In the genomic region with DNA sequence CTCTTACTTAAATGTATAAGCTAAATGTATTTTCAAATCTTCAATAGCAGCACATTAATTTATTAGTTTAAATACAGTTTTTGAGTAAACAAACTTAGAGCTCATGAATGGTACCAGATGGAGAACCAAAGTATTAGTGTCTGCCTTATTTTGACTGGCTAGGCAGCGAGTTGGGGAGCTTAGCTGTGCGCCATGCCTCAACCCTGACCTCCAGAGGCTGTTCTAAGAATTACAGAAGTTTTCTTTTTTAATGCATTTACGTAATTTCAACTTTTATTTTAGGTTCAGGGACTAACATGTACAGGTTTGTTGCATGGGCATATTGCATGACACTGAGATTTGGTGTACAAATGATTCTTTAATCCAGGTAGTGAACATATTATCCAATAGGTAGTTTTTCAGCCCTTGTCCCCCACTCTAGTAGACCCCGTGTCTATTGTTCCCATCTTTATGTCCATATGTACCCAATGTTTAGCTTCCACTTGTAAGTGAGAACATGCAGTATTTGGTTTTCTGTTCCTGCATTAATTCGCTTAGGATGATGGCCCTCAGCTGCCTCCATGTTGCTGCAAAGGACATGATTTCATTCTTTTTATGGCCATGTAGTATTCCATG, we compare ENCODE assay signal across 8 cellular contexts.
DNase-seq lines count a peak whose midpoint lies in the region; ATAC-seq and TF ChIP-seq lines count a peak whose summit lies in the region.

No MANE protein-coding gene starts in this region.

- no peak for TF ChIP-seq EP300 in suprapubic skin (IDR thresholded peaks at IDR 0.05)

- TF ChIP-seq CTCF in thyroid gland (IDR thresholded peaks at IDR 0.05) (peak in 5 of 6 experiments; percentile 35 to 83 (median 68)), suprapubic skin (IDR thresholded peaks at IDR 0.05) (peak in 1 of 2 donors; percentile 19)

- DNase-seq in ELR (ENCODE audit: low read depth) (peak; percentile 33), RKO (ENCODE audit: low spot score) (peak; percentile 73), foreskin melanocyte (peak; percentile 22), thyroid gland (peak; percentile 11 to 29), suprapubic skin (ENCODE audit: low spot score in 2 of 2) (no peak), NCI-H1436 (lab: John Stamatoyannopoulos, UW) (no peak)

- 34 to 38% methylated on average over 5 of the region's 5 CpGs for WGBS in thyroid gland, 2 donors
- WGBS in suprapubic skin: 47% methylated on average over 5 of the region's 5 CpGs

- TF ChIP-seq POLR2A in thyroid gland (IDR thresholded peaks at IDR 0.05) (no peak), suprapubic skin (IDR thresholded peaks at IDR 0.05) (no peak)

- ATAC-seq in GM19397 (IDR thresholded peaks at IDR 0.05; ENCODE audit: unreplicated experiment) (peak; percentile 87), HG03354 (IDR thresholded peaks at IDR 0.05; ENCODE audit: poor library complexity, severe bottlenecking, unreplicated experiment) (peak; percentile 98)

- no peak overlapping the region for H3K4me3 ChIP-seq in thyroid gland (replicated peaks in 1 of 3)
- H3K4me3 ChIP-seq in suprapubic skin: no peak overlapping the region

- intact Hi-C loops in thyroid gland (cut with DNase I): loop anchor here (5.0 kb wide), 1 partner anchor 160 kb away; no protein-coding TSS in a partner anchor

- H3K27ac ChIP-seq in thyroid gland: no peak overlapping the region
- H3K27ac ChIP-seq in suprapubic skin: no peak overlapping the region

- H3K36me3 ChIP-seq in thyroid gland (no peaks in the 10 kb centered on the region), suprapubic skin (no peaks in the 10 kb centered on the region)

- H3K4me1 ChIP-seq in thyroid gland (no peaks in the 10 kb centered on the region), suprapubic skin (no peaks in the 10 kb centered on the region)

- H3K9me3 ChIP-seq in thyroid gland (no peaks in the 10 kb centered on the region), suprapubic skin (no peaks in the 10 kb centered on the region)

- no peaks in the 10 kb centered on the region for H3K27me3 ChIP-seq in thyroid gland
- no peaks in the 10 kb centered on the region for H3K27me3 ChIP-seq in suprapubic skin

Comparison
In these comparisons a context has a peak if more than half of its experiments do, and no peak if none do; other contexts are left out.
1. DNase-seq: peak in ELR (single experiment), RKO (single experiment), foreskin melanocyte (single experiment) and thyroid gland (2 of 2); none in suprapubic skin (0 of 2) and NCI-H1436 (single experiment).